Comparison of ENCODE assay signal across 1 cellular context in the genomic region with DNA sequence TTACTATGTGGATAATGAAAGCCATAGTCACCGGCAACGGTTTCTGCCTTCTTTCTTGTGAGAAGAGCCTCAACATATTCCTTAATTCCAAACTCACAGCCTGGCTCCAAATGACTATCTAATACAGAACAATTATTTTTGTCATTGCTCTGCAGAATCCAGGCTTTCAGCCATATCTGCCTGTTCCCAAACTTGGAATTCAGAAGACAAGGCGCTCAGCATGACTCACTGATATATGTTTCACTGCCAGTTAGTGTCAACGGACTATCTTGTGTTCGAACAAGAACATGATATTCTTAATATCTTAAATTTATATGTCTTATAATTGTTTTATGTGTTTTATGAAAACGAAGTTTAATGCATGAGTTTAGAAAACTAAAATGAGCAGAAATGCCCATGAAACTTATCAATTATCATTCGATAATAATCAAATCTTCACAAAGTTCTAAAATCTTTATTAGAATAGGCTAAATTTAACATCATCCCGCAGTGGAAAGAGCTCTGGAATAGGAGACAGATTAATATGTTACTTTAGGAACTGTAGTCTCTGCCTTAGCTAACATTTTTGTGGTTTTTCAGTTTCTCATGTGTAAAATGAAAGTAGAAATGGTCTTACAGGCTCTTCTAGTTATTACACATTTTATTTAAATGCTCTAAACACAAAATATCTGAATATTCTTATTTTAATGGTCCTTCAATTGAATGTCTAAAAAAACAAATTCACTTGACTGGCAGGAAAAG.
TF ChIP-seq lines count a peak whose summit lies in the region.

No MANE protein-coding gene starts in this region.

TF ChIP-seq in A549, 52 proteins besides CTCF, POLR2A, EP300 and RAD21 (continued from another document):
- TF ChIP-seq, protein P1, sequence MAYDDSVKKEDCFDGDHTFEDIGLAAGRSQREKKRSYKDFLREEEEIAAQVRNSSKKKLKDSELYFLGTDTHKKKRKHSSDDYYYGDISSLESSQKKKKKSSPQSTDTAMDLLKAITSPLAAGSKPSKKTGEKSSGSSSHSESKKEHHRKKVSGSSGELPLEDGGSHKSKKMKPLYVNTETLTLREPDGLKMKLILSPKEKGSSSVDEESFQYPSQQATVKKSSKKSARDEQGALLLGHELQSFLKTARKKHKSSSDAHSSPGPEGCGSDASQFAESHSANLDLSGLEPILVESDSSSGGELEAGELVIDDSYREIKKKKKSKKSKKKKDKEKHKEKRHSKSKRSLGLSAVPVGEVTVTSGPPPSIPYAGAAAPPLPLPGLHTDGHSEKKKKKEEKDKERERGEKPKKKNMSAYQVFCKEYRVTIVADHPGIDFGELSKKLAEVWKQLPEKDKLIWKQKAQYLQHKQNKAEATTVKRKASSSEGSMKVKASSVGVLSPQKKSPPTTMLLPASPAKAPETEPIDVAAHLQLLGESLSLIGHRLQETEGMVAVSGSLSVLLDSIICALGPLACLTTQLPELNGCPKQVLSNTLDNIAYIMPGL (CRISPR knock-in tag; IDR thresholded peaks at IDR 0.05; ENCODE audit: borderline replicate concordance), result no peak
- TF ChIP-seq CBX2 (IDR thresholded peaks at IDR 0.05; ENCODE audit: borderline replicate concordance, low read depth) (no peak), HOXA7 (CRISPR knock-in tag; IDR thresholded peaks at IDR 0.05) (no peak)
